Comparison of ENCODE assay signal across 8 cellular contexts in the genomic region with DNA sequence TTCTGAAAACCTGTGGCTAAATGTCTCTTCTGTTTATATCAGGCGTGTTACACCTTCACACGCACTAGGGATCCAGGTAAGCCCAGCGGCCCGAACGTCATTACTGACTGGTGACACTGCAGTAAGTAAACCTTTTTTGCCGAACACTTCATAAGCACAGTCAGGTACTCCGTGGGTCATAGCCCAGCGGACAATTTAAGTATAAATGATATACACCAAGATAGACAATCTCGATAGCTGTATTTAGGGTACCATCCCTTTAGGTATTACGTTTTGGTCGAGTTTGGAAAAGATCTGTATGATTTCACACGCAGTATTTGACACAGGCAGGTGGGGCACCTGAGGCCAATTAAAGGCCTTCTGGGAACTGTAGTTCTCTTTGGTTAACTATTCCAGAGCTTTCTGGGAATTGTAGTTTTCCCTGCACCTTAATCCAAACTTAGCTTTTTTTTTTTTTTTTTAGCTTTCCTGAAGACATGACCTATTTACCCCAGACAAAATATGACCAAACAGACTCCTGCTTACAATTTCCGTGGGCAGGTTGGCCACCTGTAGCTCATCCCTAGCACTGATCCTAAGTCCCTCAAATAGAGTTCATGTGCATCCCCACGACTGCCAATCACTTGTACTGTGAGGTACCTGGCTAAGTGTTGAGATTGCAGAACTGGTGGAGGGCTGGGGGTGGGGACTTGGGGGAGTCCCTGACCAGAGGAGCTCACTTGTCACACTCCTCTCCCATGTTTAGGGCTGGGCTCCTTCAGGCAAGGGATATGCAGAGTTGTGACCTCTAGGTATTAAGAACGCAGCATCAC. TPM values are rescaled to one million over a fixed set of nuclear protein-coding genes. Genes with fewer than 3 reads are reported as not detected.
DNase-seq lines count a peak whose midpoint lies in the region; ATAC-seq and TF ChIP-seq lines count a peak whose summit lies in the region.

No MANE protein-coding gene starts in this region.

- H3K4me3 ChIP-seq in WERI-Rb-1 (ENCODE audit: low read depth, low read length) (peak overlapping the region; percentile 68), endodermal cell (ENCODE audit: low read length) (peak overlapping the region; percentile 88), tibial nerve (peak overlapping the region; percentile 57 to 92 (median 82))

- H3K27ac ChIP-seq in WERI-Rb-1 (peak overlapping the region; percentile 87), endodermal cell (ENCODE audit: low read depth, low read length) (no peak overlapping the region), tibial nerve (peak overlapping the region; percentile 87 to 90 (median 88))

- peak overlapping the region; percentile 93 for H3K27ac Mint-ChIP-seq in endodermal cell

- no peaks in the 10 kb centered on the region for H3K27me3 Mint-ChIP-seq in endodermal cell (ENCODE audit: insufficient read depth)

- no peaks in the 10 kb centered on the region for H3K9me3 ChIP-seq in WERI-Rb-1 (ENCODE audit: severe bottlenecking)
- H3K9me3 ChIP-seq in endodermal cell (ENCODE audit: control insufficient read depth, low read length): no peaks in the 10 kb centered on the region
- no peaks in the 10 kb centered on the region for H3K9me3 ChIP-seq in tibial nerve

- H3K36me3 ChIP-seq in WERI-Rb-1: peaks cover 37% of the 10 kb centered on the region
- peaks cover 25% of the 10 kb centered on the region for H3K36me3 ChIP-seq in endodermal cell (ENCODE audit: control insufficient read depth, insufficient read depth, low read length)
- peaks cover 0 to 36% (median 2%) of the 10 kb centered on the region in 3 donors for H3K36me3 ChIP-seq in tibial nerve

- peak overlapping the region; percentile 93 for H3K4me3 Mint-ChIP-seq in endodermal cell

- WGBS in endodermal cell (ENCODE audit: insufficient coverage in 1 of 2, insufficient read length in 1 of 2), 2 experiments: 11 to 13% methylated on average over 10 to 15 of the region's 15 CpGs
- WGBS in tibial nerve, 2 donors: 6 to 9% methylated on average over 15 of the region's 15 CpGs

- TF ChIP-seq EP300 in tibial nerve (IDR thresholded peaks at IDR 0.05): peak in 1 of 2 donors; percentile 42

- DNase-seq in stimulated activated CD4-positive, alpha-beta T cell treated with anti-CD3 and anti-CD28 coated beads, Interleukin-12 subunit alpha, Interleukin-12 subunit beta, amount 100 ng/mL, for 4 hours: peak; percentile 15
- DNase-seq in stimulated activated CD4-positive, alpha-beta T cell treated with anti-CD3 and anti-CD28 coated beads, Interleukin-1b, Interleukin-23, amount 100 ng/mL, for 48 hours: no peak
- DNase-seq in NCI-H2029 (lab: John Stamatoyannopoulos, UW) (peak; percentile 63), WERI-Rb-1 (peak; percentile 46), endodermal cell (peak; percentile 66), middle frontal gyrus (ENCODE audit: extremely low spot score, low spot score) (peak; percentile 40), tibial nerve (ENCODE audit: low spot score in 2 of 2) (no peak)

- H3K36me3 Mint-ChIP-seq in endodermal cell (ENCODE audit: low read depth): peaks cover 18% of the 10 kb centered on the region

- TF ChIP-seq CTCF in WERI-Rb-1 (IDR thresholded peaks at IDR 0.05; ENCODE audit: low read depth, low read length) (no peak), endodermal cell (conservative IDR thresholded peaks at IDR 0.05) (peak; percentile 24), tibial nerve (IDR thresholded peaks at IDR 0.05) (no peak)

- H3K9ac ChIP-seq in endodermal cell (ENCODE audit: extremely low read depth, low read length, poor library complexity, severe bottlenecking): peak overlapping the region; percentile 70

- peaks cover 4% of the 10 kb centered on the region for H3K4me1 ChIP-seq in endodermal cell (ENCODE audit: control insufficient read depth, insufficient read depth, low read length)
- H3K4me1 ChIP-seq in tibial nerve: peaks cover 0 to 56% (median 20%) of the 10 kb centered on the region in 4 donors

- no peak for ATAC-seq in GM21786 (IDR thresholded peaks at IDR 0.05; ENCODE audit: unreplicated experiment)

- peaks cover 20% of the 10 kb centered on the region for H3K4me1 Mint-ChIP-seq in endodermal cell

- no peaks in the 10 kb centered on the region for H3K27me3 ChIP-seq in WERI-Rb-1 (ENCODE audit: insufficient read depth, low read depth, severe bottlenecking)
- no peaks in the 10 kb centered on the region for H3K27me3 ChIP-seq in endodermal cell (ENCODE audit: control insufficient read depth, insufficient read depth, low read length, poor library complexity, severe bottlenecking)
- H3K27me3 ChIP-seq in tibial nerve: no peaks in the 10 kb centered on the region

- no peaks in the 10 kb centered on the region for H3K9me3 Mint-ChIP-seq in endodermal cell

- TF ChIP-seq POLR2A in tibial nerve (IDR thresholded peaks at IDR 0.05): peak in 1 of 2 donors; percentile 26

RNA-seq across cellular contexts. Expression of a gene that starts 0.9 kb away (rescaled TPM):
- total RNA-seq in endodermal cell (100 to 1,000 TPM; 113 to 121 TPM), tibial nerve (10 to 100 TPM; 38.2 to 63.9 (median 46.8) TPM)
- 145 TPM for polyA plus RNA-seq in endodermal cell (2013, experiment 1 of 2)
- polyA plus RNA-seq in endodermal cell (2013, experiment 2 of 2): 130 TPM

RNA-seq across cellular contexts. Expression of a gene that starts 3.5 kb away (rescaled TPM):
- total RNA-seq in endodermal cell (10 to 100 TPM; 25.4 to 29.9 TPM), tibial nerve (1 to 10 TPM in 3 of 4 donors, under 1 TPM in 1; 0.63 to 3.5 (median 2.9) TPM)
- 41.5 TPM for polyA plus RNA-seq in endodermal cell (2013, experiment 1 of 2)
- polyA plus RNA-seq in endodermal cell (2013, experiment 2 of 2): 33.0 TPM

RNA-seq across cellular contexts. Expression of a gene that starts 19.6 kb away (rescaled TPM):
- total RNA-seq in endodermal cell (1 to 10 TPM; 1.3 to 3.6 TPM), tibial nerve (under 1 TPM in 3 of 4 donors, not detected in 1; 0.22 to 0.84 (median 0.59) TPM)
- polyA plus RNA-seq in endodermal cell (2013, experiment 1 of 2): 0.68 TPM
- 0.41 TPM for polyA plus RNA-seq in endodermal cell (2013, experiment 2 of 2)

RNA-seq across cellular contexts. Expression of a gene that starts 29.1 kb away (rescaled TPM):
- total RNA-seq in endodermal cell (1 to 10 TPM in 1 of 2 donors, under 1 TPM in 1; 0.29 to 1.0 TPM), tibial nerve (10 to 100 TPM in 1 of 4 donors, 1 to 10 TPM in 3; 4.6 to 17.4 (median 6.1) TPM)
- 0.89 TPM for polyA plus RNA-seq in endodermal cell (2013, experiment 1 of 2)
- 0.70 TPM for polyA plus RNA-seq in endodermal cell (2013, experiment 2 of 2)

RNA-seq across cellular contexts. Expression of a gene that starts 35.8 kb away (rescaled TPM):
- total RNA-seq in endodermal cell: 10 to 100 TPM; 42.4 to 50.7 TPM
- polyA plus RNA-seq in endodermal cell (2013, experiment 1 of 2): 37.3 TPM
- polyA plus RNA-seq in endodermal cell (2013, experiment 2 of 2): 34.3 TPM
- 10 to 100 TPM; 25.8 to 44.6 (median 33.8) TPM for total RNA-seq in tibial nerve

Comparison
In these comparisons a context has a peak if more than half of its experiments do, and no peak if none do; other contexts are left out.
1. DNase-seq: peak in stimulated activated CD4-positive, alpha-beta T cell treated with anti-CD3 and anti-CD28 coated beads, Interleukin-12 subunit alpha, Interleukin-12 subunit beta, amount 100 ng/mL, for 4 hours (single experiment), NCI-H2029 (single experiment), WERI-Rb-1 (single experiment), endodermal cell (single experiment) and middle frontal gyrus (single experiment); none in stimulated activated CD4-positive, alpha-beta T cell treated with anti-CD3 and anti-CD28 coated beads, Interleukin-1b, Interleukin-23, amount 100 ng/mL, for 48 hours (single experiment) and tibial nerve (0 of 2).
2. RNA of a gene that starts 3.5 kb away (total RNA-seq): 25.4 to 29.9 TPM in endodermal cell; 0.63 to 3.5 TPM in tibial nerve; every median in the first group is over 4 times any median in the second.
3. Peak in every context shown above with its lines, with median percentiles within 50 percentile points of each other: H3K4me3 ChIP-seq.